ENCODE assay signal across 1 cellular context in genomic region chr15:65869127-65869953, GRCh38.
TF ChIP-seq lines count a peak whose summit lies in the region.

TSS of gene RAB11A (plus strand) at chr15:65869491. CDS start at chr15:65869586, 95 bp downstream.

TF ChIP-seq in GM23338, 12 proteins besides CTCF, POLR2A, EP300 and RAD21 (continued from another document):
- TF ChIP-seq ZNF462 (CRISPR knock-in tag; IDR thresholded peaks at IDR 0.05) (no peak), EZH2 (IDR thresholded peaks at IDR 0.05; ENCODE audit: low read depth, unreplicated experiment) (no peak), NANOG (IDR thresholded peaks at IDR 0.05; ENCODE audit: borderline replicate concordance) (no peak; the same call in 1 of the 2 replicates), REST (IDR thresholded peaks at IDR 0.05; ENCODE audit: unreplicated experiment) (no peak)
